ENCODE assay signal across 9 cellular contexts in the genomic region with DNA sequence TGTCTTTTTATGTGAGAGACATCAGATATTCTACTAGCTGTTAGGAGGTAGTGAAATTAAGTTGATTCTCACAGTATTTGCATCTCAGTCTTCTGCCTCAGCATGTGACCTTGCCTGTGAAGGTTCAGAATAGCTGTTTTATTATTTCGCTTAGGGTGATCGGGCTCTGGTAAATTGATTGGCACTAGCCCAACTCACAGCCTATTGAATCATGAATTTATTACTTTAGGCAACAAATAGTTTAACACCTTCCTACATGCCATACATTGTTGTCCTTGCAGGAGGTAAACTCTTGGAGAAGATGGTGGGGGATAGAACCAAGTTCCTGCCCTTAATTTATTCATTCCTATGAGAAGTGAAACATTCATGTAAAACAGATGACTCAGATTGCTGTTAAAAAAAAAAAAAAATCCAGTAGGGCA.
DNase-seq lines count a peak whose midpoint lies in the region; ATAC-seq and TF ChIP-seq lines count a peak whose summit lies in the region.
"Had no signal": no experiment of that assay in that cellular context is flagged by ENCODE, and none has a peak within 500 bp of the region (broad histone marks: within the 10 kb centered on the region; RNA-seq: fewer than 3 reads in every experiment).

No MANE protein-coding gene starts in this region.

- intact Hi-C loops in sciatic nerve (cut with DNase I), result no loop called here

- peaks cover 0 to 6% (median 0%) of the 10 kb centered on the region in 3 donors for H3K9me3 ChIP-seq in gastroesophageal sphincter
- H3K9me3 ChIP-seq: mucosa of descending colon had no signal

- ATAC-seq in GM19328 (IDR thresholded peaks at IDR 0.05; ENCODE audit: unreplicated experiment) (peak; percentile 65), HG02763 (IDR thresholded peaks at IDR 0.05; ENCODE audit: unreplicated experiment) (peak; percentile 46), sciatic nerve (no peak), gastroesophageal sphincter (no peak)
- ATAC-seq: mucosa of descending colon had no signal

- peaks cover 16 to 48% (median 21%) of the 10 kb centered on the region in 3 donors for H3K4me1 ChIP-seq in gastroesophageal sphincter

- DNase-seq in pons (ENCODE audit: low spot score) (peak; percentile 20), coronary artery (ENCODE audit: low spot score) (no peak), sciatic nerve (ENCODE audit: low spot score) (no peak)
- DNase-seq: mucosa of descending colon; stimulated activated CD4-positive, alpha-beta T cell treated with anti-CD3 and anti-CD28 coated beads, Interleukin-4, amount 100 ng/mL, for 1 hour had no signal

- WGBS in gastroesophageal sphincter (ENCODE audit: low coverage in 1 of 2), 2 donors, result 92 to 100% methylated on average over 2 of the region's 2 CpGs

- no peak overlapping the region for H3K4me3 ChIP-seq in coronary artery
- H3K4me3 ChIP-seq in gastroesophageal sphincter, result no peak overlapping the region
- H3K4me3 ChIP-seq: mucosa of descending colon had no signal

- TF ChIP-seq POLR2A in gastroesophageal sphincter (IDR thresholded peaks at IDR 0.05), result no peak

- TF ChIP-seq CTCF in coronary artery (IDR thresholded peaks at IDR 0.05) (no peak), gastroesophageal sphincter (IDR thresholded peaks at IDR 0.05) (no peak)

- H3K27ac ChIP-seq in coronary artery (no peak overlapping the region), gastroesophageal sphincter (no peak overlapping the region)

- TF ChIP-seq RAD21 in Ishikawa (IDR thresholded peaks at IDR 0.05; ENCODE audit: low read depth), result no peak

- TF ChIP-seq EP300 in Ishikawa (IDR thresholded peaks at IDR 0.05; ENCODE audit: borderline replicate concordance) (no peak), gastroesophageal sphincter (IDR thresholded peaks at IDR 0.05) (no peak)

- H3K27me3 ChIP-seq in gastroesophageal sphincter, result no peaks in the 10 kb centered on the region

- no peaks in the 10 kb centered on the region for H3K36me3 ChIP-seq in gastroesophageal sphincter

TF ChIP-seq in Ishikawa, 13 proteins besides CTCF, POLR2A, EP300 and RAD21:
- TF ChIP-seq NFIC (IDR thresholded peaks at IDR 0.05) (0 out of 2 replicates have a peak, but pooled peaks have one; percentile 13), CREB1 (IDR thresholded peaks at IDR 0.05; ENCODE audit: low read depth) (no peak)
- TF ChIP-seq, protein P1, sequence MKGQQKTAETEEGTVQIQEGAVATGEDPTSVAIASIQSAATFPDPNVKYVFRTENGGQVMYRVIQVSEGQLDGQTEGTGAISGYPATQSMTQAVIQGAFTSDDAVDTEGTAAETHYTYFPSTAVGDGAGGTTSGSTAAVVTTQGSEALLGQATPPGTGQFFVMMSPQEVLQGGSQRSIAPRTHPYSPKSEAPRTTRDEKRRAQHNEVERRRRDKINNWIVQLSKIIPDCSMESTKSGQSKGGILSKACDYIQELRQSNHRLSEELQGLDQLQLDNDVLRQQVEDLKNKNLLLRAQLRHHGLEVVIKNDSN (IDR thresholded peaks at IDR 0.05), result no peak

Comparison
In these comparisons a context has a peak if more than half of its experiments do, and no peak if none do; other contexts are left out.
1. ATAC-seq: peak in GM19328 (single experiment) and HG02763 (single experiment); none in sciatic nerve (single experiment) and gastroesophageal sphincter (single experiment).